Comparison of ENCODE assay signal across 33 cellular contexts in genomic region chr3:113205481-113205880, GRCh38. TPM values are rescaled to one million over a fixed set of nuclear protein-coding genes. Genes with fewer than 3 reads are reported as not detected.
"Had no signal": no experiment of that assay in that cellular context is flagged by ENCODE, and none has a peak within 500 bp of the region (broad histone marks: within the 10 kb centered on the region; RNA-seq: fewer than 3 reads in every experiment).

No MANE protein-coding gene starts in this region.

- H3K27ac ChIP-seq: adrenal gland, body of pancreas, cardiac muscle cell, esophagus squamous epithelium, left lung, lower lobe of right lung, parathyroid adenoma, psoas muscle, sigmoid colon, upper lobe of right lung, VCaP had no signal

- H3K4me3 ChIP-seq: adrenal gland, body of pancreas, cardiac muscle cell, esophagus squamous epithelium, left lung, lower lobe of right lung, psoas muscle, sigmoid colon, upper lobe of right lung had no signal

- H3K9me3 Mint-ChIP-seq: activated naive CD4-positive, alpha-beta T cell treated with anti-CD3 and anti-CD28 coated beads for 36 hours; activated naive CD8-positive, alpha-beta T cell treated with anti-CD3 and anti-CD28 coated beads for 36 hours; stimulated activated memory B cell treated with anti-CD40 and anti-IgM and Interleukin-4, amounts not matched to agents 10 μg/mL and 1 μg/mL and 100 μg/mL, for 72 hours; stimulated activated naive CD8-positive, alpha-beta T cell treated with anti-CD3 and anti-CD28 coated beads, Interleukin-15, amount 100 ng/mL, for 72 hours had no signal

- H3K4me1 Mint-ChIP-seq: activated naive CD8-positive, alpha-beta T cell treated with anti-CD3 and anti-CD28 coated beads for 36 hours; stimulated activated memory B cell treated with anti-CD40 and anti-IgM and Interleukin-4, amounts not matched to agents 10 μg/mL and 1 μg/mL and 100 μg/mL, for 72 hours; stimulated activated naive CD8-positive, alpha-beta T cell treated with anti-CD3 and anti-CD28 coated beads, Interleukin-15, amount 100 ng/mL, for 72 hours; T-cell had no signal

- H3K4me1 ChIP-seq: adrenal gland, left lung, lower lobe of right lung, parathyroid adenoma, psoas muscle, upper lobe of right lung had no signal

- H3K27ac Mint-ChIP-seq: activated naive CD4-positive, alpha-beta T cell treated with anti-CD3 and anti-CD28 coated beads for 36 hours; activated naive CD8-positive, alpha-beta T cell treated with anti-CD3 and anti-CD28 coated beads for 36 hours; nephron progenitor cell; stimulated activated memory B cell treated with anti-CD40 and anti-IgM and Interleukin-4, amounts not matched to agents 10 μg/mL and 1 μg/mL and 100 μg/mL, for 72 hours; stimulated activated naive CD8-positive, alpha-beta T cell treated with anti-CD3 and anti-CD28 coated beads, Interleukin-15, amount 100 ng/mL, for 72 hours; T-cell had no signal

- H3K27me3 ChIP-seq: adrenal gland, body of pancreas, cardiac muscle cell, esophagus squamous epithelium, sigmoid colon, upper lobe of right lung had no signal

- H3K36me3 Mint-ChIP-seq: activated naive CD8-positive, alpha-beta T cell treated with anti-CD3 and anti-CD28 coated beads for 36 hours; stimulated activated memory B cell treated with anti-CD40 and anti-IgM and Interleukin-4, amounts not matched to agents 10 μg/mL and 1 μg/mL and 100 μg/mL, for 72 hours; T-cell had no signal

- H3K36me3 ChIP-seq: adrenal gland, cardiac muscle cell, esophagus squamous epithelium, left lung, lower lobe of right lung, sigmoid colon, upper lobe of right lung had no signal

- H3K4me3 Mint-ChIP-seq: activated naive CD4-positive, alpha-beta T cell treated with anti-CD3 and anti-CD28 coated beads for 36 hours; activated naive CD8-positive, alpha-beta T cell treated with anti-CD3 and anti-CD28 coated beads for 36 hours; nephron progenitor cell; stimulated activated memory B cell treated with anti-CD40 and anti-IgM and Interleukin-4, amounts not matched to agents 10 μg/mL and 1 μg/mL and 100 μg/mL, for 72 hours; stimulated activated naive CD8-positive, alpha-beta T cell treated with anti-CD3 and anti-CD28 coated beads, Interleukin-15, amount 100 ng/mL, for 72 hours; T-cell had no signal

- DNase-seq: activated CD4-positive, alpha-beta T cell treated with anti-CD3 and anti-CD28 coated beads for 48 hours; activated CD4-positive, alpha-beta T cell treated with anti-CD3 and anti-CD28 coated beads, Interleukin-2, amount 50 U/mL, for 48 hours; activated CD8-positive, alpha-beta memory T cell treated with anti-CD3 and anti-CD28 coated beads for 24 hours; activated effector memory CD4-positive, alpha-beta T cell treated with Interleukin-2 at 50 U/mL for 16 hours; activated naive CD4-positive, alpha-beta T cell treated with anti-CD3 and anti-CD28 coated beads for 36 hours; activated naive CD8-positive, alpha-beta T cell treated with anti-CD3 and anti-CD28 coated beads for 36 hours; adrenal gland; aorta; body of pancreas; cerebellar nuclear complex; cortex of kidney; esophagus squamous epithelium; left lung; lower lobe of right lung; mesenchymal stem cell; nephron progenitor cell; nucleus accumbens; psoas muscle; sigmoid colon; small intestine; stimulated activated CD4-positive, alpha-beta T cell treated with anti-CD3 and anti-CD28 coated beads, Interleukin-1b, Interleukin-23, amount 100 ng/mL, for 48 hours; stimulated activated CD4-positive, alpha-beta T cell treated with anti-CD3 and anti-CD28 coated beads, Interleukin-4, amount 100 ng/mL, for 4 hours; stimulated activated CD8-positive, alpha-beta memory T cell treated with anti-CD3 and anti-CD28 coated beads, Interleukin-4, amount 100 ng/mL, for 48 hours; stimulated activated naive CD8-positive, alpha-beta T cell treated with anti-CD3 and anti-CD28 coated beads, Interleukin-15, amount 100 ng/mL, for 72 hours; substantia nigra; T-cell; upper lobe of right lung had no signal

- H3K9me3 ChIP-seq: adrenal gland, body of pancreas, esophagus squamous epithelium, left lung, lower lobe of right lung, psoas muscle, sigmoid colon, upper lobe of right lung had no signal

RNA-seq across cellular contexts. Expression of gene BOC, which starts 5.9 kb away (rescaled TPM):
- total RNA-seq: endothelial cell of umbilical vein, mononuclear cell had no signal
